20 cellular contexts compared by ENCODE assay signal in the genomic region with DNA sequence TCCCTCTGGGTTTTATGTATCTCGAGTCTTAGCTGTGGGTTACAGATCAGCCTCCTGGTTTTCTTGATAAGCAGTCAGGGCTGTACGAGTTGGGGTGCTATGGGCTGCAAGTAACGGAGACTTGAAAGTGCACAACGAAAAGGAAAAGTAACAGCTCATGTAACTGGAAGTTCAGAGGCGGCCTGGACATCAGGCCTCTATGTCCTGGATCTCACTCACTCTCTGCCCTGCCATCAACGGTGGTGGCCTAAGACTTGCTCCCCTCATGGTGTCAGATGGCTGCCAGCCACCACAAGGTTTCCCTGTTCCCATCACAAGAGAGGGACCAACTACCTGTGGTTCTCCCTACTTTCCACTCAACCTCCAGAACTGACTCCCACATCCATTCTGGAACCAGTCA. TPM values are rescaled to one million over a fixed set of nuclear protein-coding genes. Genes with fewer than 3 reads are reported as not detected.
"Had no signal": no experiment of that assay in that cellular context is flagged by ENCODE, and none has a peak within 500 bp of the region (broad histone marks: within the 10 kb centered on the region; RNA-seq: fewer than 3 reads in every experiment).

No MANE protein-coding gene starts in this region.

- H3K4me1 ChIP-seq: prostate gland had no signal

- H3K9me3 ChIP-seq: gastroesophageal sphincter, heart left ventricle, prostate gland, thyroid gland had no signal

- H3K4me3 ChIP-seq: coronary artery, gastroesophageal sphincter, heart left ventricle, prostate gland, thyroid gland had no signal

- H3K27ac ChIP-seq: brain microvascular endothelial cell, coronary artery, gastroesophageal sphincter, heart left ventricle, prostate gland, thyroid gland had no signal

- H3K36me3 ChIP-seq: brain microvascular endothelial cell, gastroesophageal sphincter, heart left ventricle, prostate gland, thyroid gland had no signal

- DNase-seq: activated naive CD8-positive, alpha-beta T cell treated with anti-CD3 and anti-CD28 coated beads, Interleukin-2, amount 50 U/mL, for 24 hours; activated T-cell treated with anti-CD3 and anti-CD28 coated beads, Interleukin-2, amount 50 U/mL, for 24 hours; aorta; brain microvascular endothelial cell; effector CD4-positive, alpha-beta T cell; left ventricle myocardium superior; nephron progenitor cell; nucleus accumbens; right cardiac atrium; small intestine; stimulated activated CD4-positive, alpha-beta T cell treated with anti-CD3 and anti-CD28 coated beads, Interleukin-4, amount 100 ng/mL, for 24 hours; T-helper 1 cell; T-helper 9 cell; thyroid gland had no signal

RNA-seq across cellular contexts. Expression of a gene that starts 4.8 kb away (rescaled TPM):
- total RNA-seq: activated T-helper 2 cell treated with anti-CD3 and anti-CD28 coated beads, Interferon-gamma antibody, Interleukin-2, Interleukin-4, amounts not matched to agents 10 μg/mL and 5 μg/mL and 100 μg/mL, durations not matched to agents 14 hours and 24 hours and 36 hours; kidney epithelial cell had no signal
